9 cellular contexts compared by ENCODE assay signal in the genomic region with DNA sequence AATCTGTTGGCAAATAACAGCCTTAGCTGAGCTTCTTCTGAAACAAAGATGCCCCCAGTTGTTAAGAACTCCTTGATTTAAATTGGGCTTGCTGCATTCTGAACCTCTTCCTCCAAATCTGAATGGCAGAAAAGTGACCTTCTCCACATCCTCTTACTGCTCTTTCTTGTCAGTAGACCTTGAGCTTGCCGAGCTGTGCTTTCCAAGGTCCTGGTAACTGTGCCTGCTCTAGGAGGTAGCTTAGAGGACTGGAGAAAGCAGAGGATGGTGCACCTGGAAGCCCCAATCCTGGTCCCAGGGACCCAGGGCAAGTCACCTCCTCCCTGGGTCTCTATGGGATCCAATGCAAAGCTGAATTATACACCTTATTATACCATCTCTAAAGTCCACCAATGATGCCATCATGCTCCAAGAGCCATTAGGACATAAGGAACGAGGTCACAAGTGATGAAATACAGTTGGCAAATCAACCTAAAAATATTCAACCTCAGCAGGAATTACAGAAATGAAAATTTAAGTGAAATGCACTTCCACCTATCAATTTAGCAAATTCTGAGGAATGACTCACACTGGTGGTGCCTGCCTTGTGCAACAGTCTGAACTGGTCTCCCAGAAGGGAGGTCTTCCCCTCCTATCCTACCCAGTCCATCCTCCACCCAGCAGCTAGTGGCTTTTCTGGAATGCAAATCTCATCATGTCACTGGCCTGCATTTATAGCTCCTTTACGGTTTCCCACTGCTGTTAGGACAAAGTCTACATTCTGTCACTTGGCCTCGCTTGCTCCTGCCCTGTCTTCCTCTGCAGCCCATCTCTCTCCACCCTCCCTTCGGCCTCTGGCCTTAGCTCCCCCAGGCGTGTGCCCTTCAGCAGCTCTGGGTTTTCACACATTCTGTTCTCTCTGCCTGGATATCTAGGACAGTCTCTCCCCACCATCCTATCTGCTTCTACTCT. TPM values are rescaled to one million over a fixed set of nuclear protein-coding genes. Genes with fewer than 3 reads are reported as not detected.
DNase-seq lines count a peak whose midpoint lies in the region; ATAC-seq and TF ChIP-seq lines count a peak whose summit lies in the region.
"Had no signal": no experiment of that assay in that cellular context is flagged by ENCODE, and none has a peak within 500 bp of the region (broad histone marks: within the 10 kb centered on the region; RNA-seq: fewer than 3 reads in every experiment).

No MANE protein-coding gene starts in this region.

- no peaks in the 10 kb centered on the region for H3K36me3 ChIP-seq in BJ (ENCODE audit: control insufficient read depth, insufficient read depth, low read length)

- CTCF ChIA-PET in BJ (lab: Yijun Ruan, JAX): interaction anchor here (0.9 to 1.4 kb wide), 4 partner anchors 16 to 99 kb away, joined by 3 to 9 read pairs (median 4); no protein-coding TSS in a partner anchor

- H3K4me3 ChIP-seq in BJ (ENCODE audit: low read depth, low read length) (no peak overlapping the region), epithelial cell of esophagus (ENCODE audit: low read length) (no peak overlapping the region)

- H3K4me1 Mint-ChIP-seq in natural killer cell treated with Interleukin-12 subunit alpha and Interleukin-12 subunit beta and Interleukin-15 and Interleukin-18, amount 100 ng/mL, for 72 hours (ENCODE audit: low read depth in 2 of 2): peaks cover 20 to 31% of the 10 kb centered on the region in 2 donors

- H3K27me3 ChIP-seq in BJ (ENCODE audit: control insufficient read depth, insufficient read depth, low read length): no peaks in the 10 kb centered on the region

- no peaks in the 10 kb centered on the region for H3K9me3 Mint-ChIP-seq in natural killer cell treated with Interleukin-12 subunit alpha and Interleukin-12 subunit beta and Interleukin-15 and Interleukin-18, amount 100 ng/mL, for 72 hours

- peak overlapping the region in 1 of 2 donors; percentile 67 for H3K27ac Mint-ChIP-seq in natural killer cell treated with Interleukin-12 subunit alpha and Interleukin-12 subunit beta and Interleukin-15 and Interleukin-18, amount 100 ng/mL, for 72 hours

- no peak for TF ChIP-seq CTCF in BJ (IDR thresholded peaks at IDR 0.05; ENCODE audit: insufficient read depth, low read depth, low read length)
- no peak for TF ChIP-seq CTCF in epithelial cell of esophagus (IDR thresholded peaks at IDR 0.05; ENCODE audit: insufficient read depth, low read depth, low read length, missing control alignments)

- DNase-seq in BJ (ENCODE audit: low read depth): peak; percentile 87
- DNase-seq in NOMO-1 treated with DMSO at 0.1 percent for 48 hours (lab: John Stamatoyannopoulos, UW; ENCODE audit: unreplicated experiment): peak; percentile 85
- DNase-seq in epithelial cell of esophagus (ENCODE audit: low read depth): peak; percentile 69
- DNase-seq in natural killer cell treated with Interleukin-12 subunit alpha and Interleukin-12 subunit beta and Interleukin-15 and Interleukin-18, amount 100 ng/mL, for 72 hours (ENCODE audit: low spot score): no peak
- DNase-seq in ecto neural progenitor cell (ENCODE audit: low spot score): no peak
- no peak for DNase-seq in NCI-H2107 treated with DMSO at 0.1 percent for 48 hours (lab: John Stamatoyannopoulos, UW; ENCODE audit: unreplicated experiment)
- no peak for DNase-seq in ureter (ENCODE audit: low spot score)
- DNase-seq: activated CD4-positive, alpha-beta T cell treated with anti-CD3 and anti-CD28 coated beads for 1 hour had no signal

- POLR2A ChIA-PET in BJ (lab: Charles Lee): interaction anchor here (0.6 kb wide), 1 partner anchor 35 kb away, joined by 4 read pairs; no protein-coding TSS in a partner anchor

- H3K4me3 Mint-ChIP-seq in natural killer cell treated with Interleukin-12 subunit alpha and Interleukin-12 subunit beta and Interleukin-15 and Interleukin-18, amount 100 ng/mL, for 72 hours: no peak overlapping the region

- ATAC-seq in natural killer cell treated with Interleukin-12 subunit alpha and Interleukin-12 subunit beta and Interleukin-15 and Interleukin-18, amount 100 ng/mL, for 72 hours: peak; percentile 58 to 73
- no peak for ATAC-seq in HG02610 (IDR thresholded peaks at IDR 0.05; ENCODE audit: unreplicated experiment)

- H3K36me3 Mint-ChIP-seq in natural killer cell treated with Interleukin-12 subunit alpha and Interleukin-12 subunit beta and Interleukin-15 and Interleukin-18, amount 100 ng/mL, for 72 hours: no peaks in the 10 kb centered on the region

- H3K27me3 Mint-ChIP-seq in natural killer cell treated with Interleukin-12 subunit alpha and Interleukin-12 subunit beta and Interleukin-15 and Interleukin-18, amount 100 ng/mL, for 72 hours: no peaks in the 10 kb centered on the region

RNA-seq across cellular contexts. Expression of gene TOM1L2, which starts 36.6 kb away (rescaled TPM):
- polyA plus RNA-seq in BJ (2011; rRNA removed): 30.1 and 39.6 TPM in 2 replicates
- 36.7 and 39.1 TPM in 2 replicates for polyA minus RNA-seq in BJ (2011; rRNA and poly(A)+ RNA removed)
- 10 to 100 TPM; 15.5 to 17.8 TPM for total RNA-seq in natural killer cell treated with Interleukin-12 subunit alpha and Interleukin-12 subunit beta and Interleukin-15 and Interleukin-18, amount 100 ng/mL, for 72 hours
- total RNA-seq in ureter: 119 TPM

RNA-seq across cellular contexts. Expression of gene DRC3, which starts 37.1 kb away (rescaled TPM):
- polyA plus RNA-seq in BJ (2011; rRNA removed): 0.93 and 1.2 TPM in 2 replicates
- polyA minus RNA-seq in BJ (2011; rRNA and poly(A)+ RNA removed): 0.66 and 0.98 TPM in 2 replicates
- under 1 TPM in 1 of 2 donors, not detected in 1; 0.47 TPM for total RNA-seq in natural killer cell treated with Interleukin-12 subunit alpha and Interleukin-12 subunit beta and Interleukin-15 and Interleukin-18, amount 100 ng/mL, for 72 hours
- 2.0 TPM for total RNA-seq in ureter

Comparison
In these comparisons a context has a peak if more than half of its experiments do, and no peak if none do; other contexts are left out.
1. DNase-seq: peak in BJ (single experiment), NOMO-1 treated with DMSO at 0.1 percent for 48 hours (single experiment) and epithelial cell of esophagus (single experiment); none in natural killer cell treated with Interleukin-12 subunit alpha and Interleukin-12 subunit beta and Interleukin-15 and Interleukin-18, amount 100 ng/mL, for 72 hours (single experiment), ecto neural progenitor cell (single experiment), NCI-H2107 treated with DMSO at 0.1 percent for 48 hours (single experiment) and ureter (single experiment).